7 cellular contexts compared by ENCODE assay signal in the genomic region with DNA sequence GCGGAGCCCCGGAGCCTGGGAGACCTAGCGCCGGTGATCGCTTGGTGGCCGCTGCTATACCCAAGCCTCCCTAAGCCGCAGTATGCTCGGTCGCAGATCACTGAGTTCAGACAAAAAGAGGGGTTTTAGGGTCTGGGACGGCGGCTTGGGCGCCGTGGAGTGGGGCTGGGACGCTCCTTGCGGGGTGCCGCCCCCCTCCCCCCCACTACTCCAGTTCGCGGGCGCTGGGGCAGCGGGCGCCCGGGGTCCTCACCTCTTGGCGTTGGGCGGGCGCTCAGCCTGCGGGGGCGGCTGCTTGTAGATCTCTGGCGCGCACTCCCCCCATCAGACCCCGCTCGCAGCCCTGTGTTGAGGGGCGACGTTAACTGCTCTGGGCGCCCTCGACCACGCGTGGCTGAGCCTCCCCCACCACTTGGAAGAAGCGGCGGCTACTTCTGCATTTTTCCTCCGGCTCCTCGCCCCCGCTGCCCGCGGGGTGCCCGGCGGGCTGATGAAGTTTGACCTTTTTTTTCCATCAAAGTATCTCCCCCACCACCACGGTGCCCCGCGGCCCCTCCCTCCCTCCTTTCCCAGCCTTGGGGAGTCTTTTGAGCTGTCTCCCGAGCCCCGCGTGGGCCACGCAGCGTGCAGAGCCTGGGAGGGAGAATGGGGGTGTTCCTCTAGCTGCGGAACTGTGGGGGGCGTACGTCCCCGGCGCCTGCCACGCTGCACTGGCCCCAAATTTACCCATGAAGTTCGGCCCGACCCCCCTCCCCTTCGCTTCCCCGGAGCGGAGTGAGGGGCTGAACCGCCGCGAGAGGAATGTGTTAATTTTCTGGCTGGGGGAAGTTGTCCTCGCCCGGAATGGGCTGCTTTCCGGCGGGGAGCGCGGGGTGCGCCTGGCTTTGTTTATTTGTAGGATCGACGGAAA. TPM values are rescaled to one million over a fixed set of nuclear protein-coding genes. Genes with fewer than 3 reads are reported as not detected.
DNase-seq lines count a peak whose midpoint lies in the region; ATAC-seq and TF ChIP-seq lines count a peak whose summit lies in the region.

No MANE protein-coding gene starts in this region.

- peaks cover 26% of the 10 kb centered on the region for H3K4me1 ChIP-seq in NT2/D1 (ENCODE audit: insufficient read depth, insufficient read length)
- H3K4me1 ChIP-seq in lung (ENCODE audit: control insufficient read depth in 2 of 2, insufficient read depth in 2 of 2, low read length in 2 of 2): peaks cover 8 to 27% of the 10 kb centered on the region in 2 donors
- H3K4me1 ChIP-seq in tibial artery: peaks cover 0 to 53% (median 46%) of the 10 kb centered on the region in 4 donors

- intact Hi-C loops in tibial artery (cut with DNase I; ENCODE audit: low total_unique reads): no loop called here

- H3K36me3 ChIP-seq in NT2/D1 (ENCODE audit: insufficient read depth, insufficient read length, low read length): peaks cover 2% of the 10 kb centered on the region
- no peaks in the 10 kb centered on the region for H3K36me3 ChIP-seq in lung (ENCODE audit: control insufficient read depth in 2 of 2, insufficient read depth in 2 of 2, low read length in 2 of 2)
- H3K36me3 ChIP-seq in tibial artery: no peaks in the 10 kb centered on the region

- H3K9me3 ChIP-seq in NT2/D1 (ENCODE audit: insufficient read depth, low read length): no peaks in the 10 kb centered on the region
- H3K9me3 ChIP-seq in lung (ENCODE audit: control insufficient read depth in 2 of 2, insufficient read depth in 1 of 2, low read length in 1 of 2): no peaks in the 10 kb centered on the region
- no peaks in the 10 kb centered on the region for H3K9me3 ChIP-seq in tibial artery

- TF ChIP-seq CTCF in choroid plexus epithelial cell (conservative IDR thresholded peaks at IDR 0.05; ENCODE audit: low read depth, low read length): peak; percentile 6
- no peak for TF ChIP-seq CTCF in lung (IDR thresholded peaks at IDR 0.05; ENCODE audit: control extremely low read depth, extremely low read depth)
- TF ChIP-seq CTCF in tibial artery (IDR thresholded peaks at IDR 0.05): no peak

- ATAC-seq in GM18505 (IDR thresholded peaks at IDR 0.05; ENCODE audit: unreplicated experiment): no peak
- ATAC-seq in lung (ENCODE audit: insufficient read depth, low FRiP score): no peak
- no peak for ATAC-seq in HG02970 (IDR thresholded peaks at IDR 0.05; ENCODE audit: low FRiP score, unreplicated experiment)

- peak; percentile 20 for TF ChIP-seq POLR2A in GM18505 (IDR thresholded peaks at IDR 0.05; ENCODE audit: borderline replicate concordance, extremely low read depth, insufficient read depth, insufficient read length)

- DNase-seq in NT2/D1 (ENCODE audit: low read depth, low spot score) (no peak), choroid plexus epithelial cell (ENCODE audit: low read depth) (no peak), lung (ENCODE audit: low spot score) (no peak), tibial artery (peak in 1 of 2 donors; percentile 77)
- no peak for DNase-seq in stimulated activated CD4-positive, alpha-beta T cell treated with anti-CD3 and anti-CD28 coated beads, Interleukin-12 subunit alpha, Interleukin-12 subunit beta, amount 100 ng/mL, for 4 hours

- H3K27me3 ChIP-seq in NT2/D1 (ENCODE audit: insufficient read depth, insufficient read length): peaks cover 27% of the 10 kb centered on the region
- H3K27me3 ChIP-seq in lung (ENCODE audit: control insufficient read depth, insufficient read depth): no peaks in the 10 kb centered on the region
- no peaks in the 10 kb centered on the region for H3K27me3 ChIP-seq in tibial artery

- 0 to 1% methylated on average over 68 to 77 of the region's 77 CpGs for WGBS in lung, 2 donors

- peak overlapping the region; percentile 37 to 80 for H3K27ac ChIP-seq in lung (ENCODE audit: low read depth in 1 of 2, low read length in 1 of 2)
- peak overlapping the region; percentile 88 to 94 for H3K27ac ChIP-seq in tibial artery

- H3K9ac ChIP-seq in NT2/D1 (ENCODE audit: insufficient read length, low read depth): peak overlapping the region; percentile 85

- H3K4me3 ChIP-seq in NT2/D1 (ENCODE audit: insufficient read length, low read depth) (peak overlapping the region; percentile 76), choroid plexus epithelial cell (ENCODE audit: low read depth, low read length) (peak overlapping the region; percentile 82), lung (peak overlapping the region; percentile 66), tibial artery (peak overlapping the region; percentile 71 to 98)

RNA-seq across cellular contexts. Expression of a gene that starts 1.2 kb away (rescaled TPM):
- 10 to 100 TPM; 26.5 to 39.8 TPM for total RNA-seq in lung
- 10 to 100 TPM; 20.7 to 23.5 TPM for polyA plus RNA-seq in lung
